In the genomic region with DNA sequence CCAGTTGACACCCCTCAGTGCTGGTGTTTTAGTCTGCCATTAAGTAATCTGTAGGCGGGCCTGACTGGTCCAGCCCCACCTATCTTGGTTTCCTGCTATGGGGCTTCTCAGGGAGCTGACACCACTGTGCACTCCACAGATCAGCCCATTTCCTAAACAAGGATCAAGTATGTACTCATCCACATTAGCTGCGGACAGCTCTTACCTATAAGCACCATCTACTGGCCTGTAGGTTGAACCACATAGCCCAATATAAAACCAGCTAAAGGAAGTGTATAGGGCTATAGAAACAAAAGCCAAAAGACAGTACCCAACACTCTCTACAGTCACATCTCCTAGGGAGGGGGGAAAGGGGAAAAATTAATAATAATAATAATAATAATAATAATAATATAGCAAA, we compare ENCODE assay signal across 14 cellular contexts.
DNase-seq lines count a peak whose midpoint lies in the region; ATAC-seq and TF ChIP-seq lines count a peak whose summit lies in the region.
"Had no signal": no experiment of that assay in that cellular context is flagged by ENCODE, and none has a peak within 500 bp of the region (broad histone marks: within the 10 kb centered on the region; RNA-seq: fewer than 3 reads in every experiment).

No MANE protein-coding gene starts in this region.

- H3K27me3 Mint-ChIP-seq in H9 (ENCODE audit: low read depth) (no peaks in the 10 kb centered on the region), endodermal cell (ENCODE audit: insufficient read depth) (no peaks in the 10 kb centered on the region)
- H3K27me3 Mint-ChIP-seq: CD4-positive, alpha-beta memory T cell; IgD-negative memory B cell had no signal

- H4K91ac ChIP-seq in H9 (ENCODE audit: insufficient read length, low read depth, low read length): no peak overlapping the region

- no peak overlapping the region for H3K27ac Mint-ChIP-seq in H9
- no peak overlapping the region for H3K27ac Mint-ChIP-seq in endodermal cell
- H3K27ac Mint-ChIP-seq: CD4-positive, alpha-beta memory T cell; IgD-negative memory B cell had no signal

- no peaks in the 10 kb centered on the region for H3F3A ChIP-seq in PC-9 (ENCODE audit: insufficient read depth, low read depth)

- H3K18ac ChIP-seq in H9 (ENCODE audit: insufficient read length, low read depth, low read length): no peak overlapping the region

- no peak overlapping the region for H4K5ac ChIP-seq in H9 (ENCODE audit: insufficient read length, low read depth, low read length)

- DNase-seq in NCI-H748 (lab: John Stamatoyannopoulos, UW; ENCODE audit: unreplicated experiment) (peak; percentile 13), NCI-H748 treated with DMSO at 0.1 percent for 48 hours (lab: John Stamatoyannopoulos, UW) (no peak), H9 (no peak), endodermal cell (no peak), activated gamma-delta T cell (lab: John Stamatoyannopoulos, UW) (no peak), PC-9 (no peak)
- DNase-seq: BE2C; CD4-positive, alpha-beta memory T cell; DMS153; GF-D8 had no signal

- H3K4me3 ChIP-seq in endodermal cell (ENCODE audit: low read length) (no peak overlapping the region), PC-9 (no peak overlapping the region)

- H4K20me1 ChIP-seq in H9 (ENCODE audit: control insufficient read depth, insufficient read depth, insufficient read length): no peaks in the 10 kb centered on the region
- no peaks in the 10 kb centered on the region for H4K20me1 ChIP-seq in PC-9 (ENCODE audit: insufficient read depth)

- H3K79me2 ChIP-seq in H9 (ENCODE audit: insufficient read depth, low read length): no peaks in the 10 kb centered on the region
- H3K79me2 ChIP-seq in PC-9 (ENCODE audit: low read depth): no peaks in the 10 kb centered on the region

- no peak overlapping the region for H2BK120ac ChIP-seq in H9 (ENCODE audit: low read depth, low read length, poor library complexity, severe bottlenecking)

- no CpG with 5 or more reads among the region's 2 CpGs for WGBS in H9 (ENCODE audit: extremely low coverage, insufficient read length, low lambda C conversion rate)
- WGBS in endodermal cell (ENCODE audit: insufficient coverage in 1 of 2, insufficient read length in 1 of 2), 2 experiments: 75% methylated on average over 1 of the region's 2 CpGs; no CpG with 5 or more reads in 1 of the 2 experiments

- CTCF ChIA-PET in PC-9 (lab: Charles Lee): no interaction called here

- H2BK5ac ChIP-seq in H9 (ENCODE audit: insufficient read length, low read length): no peak overlapping the region

- H3K9me3 ChIP-seq in H9 (ENCODE audit: control insufficient read depth, low read depth, low read length) (peaks cover 11% of the 10 kb centered on the region), endodermal cell (ENCODE audit: control insufficient read depth, low read length) (peaks cover 28% of the 10 kb centered on the region), PC-9 (ENCODE audit: insufficient read depth, low read depth) (no peaks in the 10 kb centered on the region)
- H3K9me3 ChIP-seq: BE2C had no signal

- no peak overlapping the region for H3T11ph ChIP-seq in H9 (ENCODE audit: low read length)

- no peak overlapping the region for H3K56ac ChIP-seq in H9 (ENCODE audit: insufficient read length, low read depth, low read length)

- H3K23ac ChIP-seq in H9 (ENCODE audit: insufficient read length, low read depth, low read length): no peak overlapping the region

- H3K23me2 ChIP-seq in H9 (ENCODE audit: insufficient read length, low read depth, low read length, poor library complexity, severe bottlenecking): no peaks in the 10 kb centered on the region

- H3K27ac ChIP-seq in H9 (ENCODE audit: insufficient read length, low read depth, low read length): no peak overlapping the region
- H3K27ac ChIP-seq in endodermal cell (ENCODE audit: low read depth, low read length): no peak overlapping the region
- no peak overlapping the region for H3K27ac ChIP-seq in PC-9
- H3K27ac ChIP-seq: C4-2B had no signal

- no peak overlapping the region for H3K4ac ChIP-seq in H9 (ENCODE audit: low read depth, low read length)

- H3K36me3 Mint-ChIP-seq in H9 (ENCODE audit: insufficient read depth in 1 of 3, low read depth in 3 of 3) (no peaks in the 10 kb centered on the region), endodermal cell (ENCODE audit: low read depth) (no peaks in the 10 kb centered on the region)
- H3K36me3 Mint-ChIP-seq: CD4-positive, alpha-beta memory T cell; IgD-negative memory B cell had no signal

- intact Hi-C loops in PC-9 (cut with micrococcal nuclease; ENCODE audit: unreplicated experiment): no loop called here

- H3K9me2 ChIP-seq in PC-9 (ENCODE audit: insufficient read depth): no peaks in the 10 kb centered on the region

- H4K8ac ChIP-seq in H9 (replicated peaks; ENCODE audit: insufficient read length, low read depth, low read length): no peak overlapping the region

- TF ChIP-seq CTCF in H9 (conservative IDR thresholded peaks at IDR 0.05) (peak; percentile 38; the same call in 2 of the 3 replicates), endodermal cell (conservative IDR thresholded peaks at IDR 0.05) (peak; percentile 48), PC-9 (conservative IDR thresholded peaks at IDR 0.05) (no peak)

- H2BK15ac ChIP-seq in H9 (ENCODE audit: low read depth, low read length): no peak overlapping the region

- H3K4me1 ChIP-seq in H9 (ENCODE audit: insufficient read depth, low read length): no peaks in the 10 kb centered on the region
- H3K4me1 ChIP-seq in endodermal cell (ENCODE audit: control insufficient read depth, insufficient read depth, low read length): no peaks in the 10 kb centered on the region
- H3K4me1 ChIP-seq in PC-9 (replicated peaks; ENCODE audit: insufficient read depth): no peaks in the 10 kb centered on the region
- H3K4me1 ChIP-seq: BE2C had no signal

- H3K14ac ChIP-seq in H9 (ENCODE audit: insufficient read depth, low read length): no peak overlapping the region

- H2AFZ ChIP-seq in H9 (ENCODE audit: low read length) (no peak overlapping the region), PC-9 (no peak overlapping the region)

- H3K4me2 ChIP-seq in H9 (ENCODE audit: insufficient read depth, insufficient read length, low read length): no peak overlapping the region
- H3K4me2 ChIP-seq in PC-9: no peak overlapping the region

- H2AK5ac ChIP-seq in H9 (ENCODE audit: insufficient read length, low read length): no peak overlapping the region

- H3K36me3 ChIP-seq in endodermal cell (ENCODE audit: control insufficient read depth, insufficient read depth, low read length) (no peaks in the 10 kb centered on the region), PC-9 (ENCODE audit: low read depth) (no peaks in the 10 kb centered on the region)
- H3K36me3 ChIP-seq: BE2C had no signal

- H3K9ac ChIP-seq in H9 (ENCODE audit: extremely low read depth, insufficient read length, low read length) (no peak overlapping the region), endodermal cell (ENCODE audit: extremely low read depth, low read length, poor library complexity, severe bottlenecking) (no peak overlapping the region)

- no peaks in the 10 kb centered on the region for H3K27me3 ChIP-seq in H9 (ENCODE audit: insufficient read depth, low read length)
- no peaks in the 10 kb centered on the region for H3K27me3 ChIP-seq in endodermal cell (ENCODE audit: control insufficient read depth, insufficient read depth, low read length, poor library complexity, severe bottlenecking)
- H3K27me3 ChIP-seq in PC-9 (ENCODE audit: insufficient read depth, low read depth): no peaks in the 10 kb centered on the region
- H3K27me3 ChIP-seq: BE2C had no signal

- ATAC-seq in HG03108 (IDR thresholded peaks at IDR 0.05; ENCODE audit: unreplicated experiment): no peak
- ATAC-seq: HCT116 had no signal

- H3K79me1 ChIP-seq in H9 (ENCODE audit: insufficient read depth, low read depth, low read length, poor library complexity, severe bottlenecking): no peaks in the 10 kb centered on the region

- H3K4me3 Mint-ChIP-seq in H9 (no peak overlapping the region), endodermal cell (no peak overlapping the region)
- H3K4me3 Mint-ChIP-seq: CD4-positive, alpha-beta memory T cell; IgD-negative memory B cell had no signal

- H3K4me1 Mint-ChIP-seq in H9 (no peaks in the 10 kb centered on the region), endodermal cell (no peaks in the 10 kb centered on the region)
- H3K4me1 Mint-ChIP-seq: CD4-positive, alpha-beta memory T cell; IgD-negative memory B cell had no signal

- H2BK12ac ChIP-seq in H9 (ENCODE audit: insufficient read length, low read depth, low read length): no peak overlapping the region

- BruUV-seq in PC-9 (replicated peaks; lab: Mats Ljungman, UMichigan): no TSS peak

- H3K9me3 Mint-ChIP-seq in H9: peaks cover 55 to 67% of the 10 kb centered on the region in 2 experiments
- peaks cover 37% of the 10 kb centered on the region for H3K9me3 Mint-ChIP-seq in endodermal cell

- H2BK20ac ChIP-seq in H9 (ENCODE audit: low read depth, low read length, poor library complexity, severe bottlenecking): no peak overlapping the region

- POLR2A ChIA-PET in PC-9 (lab: Charles Lee; ENCODE audit: unreplicated experiment): no interaction called here
